In the genomic region with DNA sequence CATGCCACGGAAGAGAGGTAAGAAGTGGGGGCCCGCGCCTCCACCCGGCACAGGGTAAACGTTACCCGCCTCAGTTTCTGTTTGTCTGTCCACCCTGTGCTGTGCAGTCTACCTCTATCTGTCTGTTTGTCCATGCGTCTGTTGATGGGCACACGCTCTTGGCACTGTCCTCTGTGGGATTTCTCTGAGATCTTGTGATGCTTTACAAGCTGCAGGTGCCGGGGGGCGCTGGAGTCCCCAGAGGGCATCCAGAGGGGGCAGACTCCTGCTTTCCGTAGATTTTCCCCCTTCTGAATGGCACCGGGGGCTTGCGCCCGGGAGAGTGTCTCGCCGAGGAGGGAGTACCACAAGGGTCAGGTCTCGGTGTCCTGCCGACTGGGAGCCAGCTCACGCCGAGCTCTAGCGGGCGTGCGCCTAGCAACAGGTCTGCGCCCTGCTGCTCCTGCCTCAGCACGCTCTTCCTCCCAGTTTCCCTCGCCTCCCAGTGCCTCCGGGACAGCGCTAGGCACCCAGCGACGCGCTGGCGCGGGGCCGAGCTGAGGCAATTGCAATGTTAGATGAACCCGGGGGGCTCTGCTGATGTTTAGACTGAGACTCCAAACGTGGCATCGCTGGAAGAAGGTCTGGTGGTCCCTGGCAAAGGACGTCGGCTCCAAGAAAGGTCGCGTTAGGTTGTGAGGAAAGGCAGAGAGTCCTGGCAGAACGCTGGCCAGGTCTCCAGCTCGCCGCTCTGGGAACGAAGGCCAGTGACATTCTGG, we compare ENCODE assay signal across 8 cellular contexts. TPM values are rescaled to one million over a fixed set of nuclear protein-coding genes. Genes with fewer than 3 reads are reported as not detected.
DNase-seq lines count a peak whose midpoint lies in the region; ATAC-seq and TF ChIP-seq lines count a peak whose summit lies in the region.

No MANE protein-coding gene starts in this region.

- DNase-seq in stimulated activated naive CD8-positive, alpha-beta T cell treated with anti-CD3 and anti-CD28 coated beads, Interleukin-15, Interleukin-2, amounts not matched to agents 100 U/mL and 50 U/mL, for 24 hours: no peak
- DNase-seq in foreskin keratinocyte (peak in 1 of 2 donors; percentile 72), ovary (peak in 4 of 5 donors; percentile 25 to 66 (median 45)), DMS79 (lab: John Stamatoyannopoulos, UW) (no peak)

- H3K9me3 Mint-ChIP-seq in stimulated activated naive CD8-positive, alpha-beta T cell treated with anti-CD3 and anti-CD28 coated beads, Interleukin-15, Interleukin-2, amounts not matched to agents 100 ng/mL and 50 ng/mL, for 24 hours: no peaks in the 10 kb centered on the region

- ATAC-seq in stimulated activated naive CD8-positive, alpha-beta T cell treated with anti-CD3 and anti-CD28 coated beads, Interleukin-15, Interleukin-2, amounts not matched to agents 100 U/mL and 50 U/mL, for 24 hours: no peak
- ATAC-seq in SK-N-SH treated with all-trans-retinoic acid at 6 μM for 48 hours (peak; percentile 56), foreskin keratinocyte (peak; percentile 58), HG03039 (IDR thresholded peaks at IDR 0.05; ENCODE audit: unreplicated experiment) (no peak), HG02852 (IDR thresholded peaks at IDR 0.05; ENCODE audit: unreplicated experiment) (no peak)

- H3K4me1 Mint-ChIP-seq in stimulated activated naive CD8-positive, alpha-beta T cell treated with anti-CD3 and anti-CD28 coated beads, Interleukin-15, Interleukin-2, amounts not matched to agents 100 ng/mL and 50 ng/mL, for 24 hours (ENCODE audit: low read depth): peaks cover 9% of the 10 kb centered on the region

- H3K36me3 ChIP-seq in ovary: no peaks in the 10 kb centered on the region

- peak overlapping the region; percentile 77 for H3K4me3 Mint-ChIP-seq in stimulated activated naive CD8-positive, alpha-beta T cell treated with anti-CD3 and anti-CD28 coated beads, Interleukin-15, Interleukin-2, amounts not matched to agents 100 ng/mL and 50 ng/mL, for 24 hours

- intact Hi-C loops in ovary (cut with DNase I): loop anchor here (2.0 to 10.0 kb wide), 9 partner anchors 185 to 485 kb away; no protein-coding TSS in a partner anchor

- peaks cover 7% of the 10 kb centered on the region for H3K27me3 ChIP-seq in foreskin keratinocyte
- no peaks in the 10 kb centered on the region for H3K27me3 ChIP-seq in ovary

- peak; percentile 2 for TF ChIP-seq CTCF in foreskin keratinocyte (conservative IDR thresholded peaks at IDR 0.05)
- no peak for TF ChIP-seq CTCF in ovary (IDR thresholded peaks at IDR 0.05)

- WGBS in ovary, 3 donors: 0 to 3% (median 1%) methylated on average over 45 of the region's 45 CpGs

- no peaks in the 10 kb centered on the region for H3K36me3 Mint-ChIP-seq in stimulated activated naive CD8-positive, alpha-beta T cell treated with anti-CD3 and anti-CD28 coated beads, Interleukin-15, Interleukin-2, amounts not matched to agents 100 ng/mL and 50 ng/mL, for 24 hours (ENCODE audit: low read depth)

- no peak overlapping the region for H3K27ac Mint-ChIP-seq in stimulated activated naive CD8-positive, alpha-beta T cell treated with anti-CD3 and anti-CD28 coated beads, Interleukin-15, Interleukin-2, amounts not matched to agents 100 ng/mL and 50 ng/mL, for 24 hours

- TF ChIP-seq POLR2A in ovary (IDR thresholded peaks at IDR 0.05): no peak

- no peak for TF ChIP-seq EP300 in ovary (IDR thresholded peaks at IDR 0.05)

- H3K9me3 ChIP-seq in ovary: no peaks in the 10 kb centered on the region

- peaks cover 47% of the 10 kb centered on the region for H3K27me3 Mint-ChIP-seq in stimulated activated naive CD8-positive, alpha-beta T cell treated with anti-CD3 and anti-CD28 coated beads, Interleukin-15, Interleukin-2, amounts not matched to agents 100 ng/mL and 50 ng/mL, for 24 hours

- H3K4me3 ChIP-seq in ovary: peak overlapping the region; percentile 41

- peaks cover 20% of the 10 kb centered on the region for H3K4me1 ChIP-seq in foreskin keratinocyte
- peaks cover 15% of the 10 kb centered on the region for H3K4me1 ChIP-seq in ovary (ENCODE audit: insufficient read depth)

- H3K27ac ChIP-seq in foreskin keratinocyte (no peak overlapping the region), ovary (no peak overlapping the region)

TF ChIP-seq in SK-N-SH treated with all-trans-retinoic acid at 6 μM for 48 hours, 23 proteins besides CTCF, POLR2A, EP300 and RAD21:
- no peak for TF ChIP-seq ESRRG (CRISPR knock-in tag; IDR thresholded peaks at IDR 0.05)
- no peak for TF ChIP-seq TOX (CRISPR knock-in tag; IDR thresholded peaks at IDR 0.05; ENCODE audit: borderline replicate concordance)
- no peak for TF ChIP-seq ZFP3 (CRISPR knock-in tag; IDR thresholded peaks at IDR 0.05)
- no peak for TF ChIP-seq CSDC2 (CRISPR knock-in tag; IDR thresholded peaks at IDR 0.05)
- TF ChIP-seq ZFP30 (CRISPR knock-in tag; IDR thresholded peaks at IDR 0.05): no peak
- TF ChIP-seq, protein P1, sequence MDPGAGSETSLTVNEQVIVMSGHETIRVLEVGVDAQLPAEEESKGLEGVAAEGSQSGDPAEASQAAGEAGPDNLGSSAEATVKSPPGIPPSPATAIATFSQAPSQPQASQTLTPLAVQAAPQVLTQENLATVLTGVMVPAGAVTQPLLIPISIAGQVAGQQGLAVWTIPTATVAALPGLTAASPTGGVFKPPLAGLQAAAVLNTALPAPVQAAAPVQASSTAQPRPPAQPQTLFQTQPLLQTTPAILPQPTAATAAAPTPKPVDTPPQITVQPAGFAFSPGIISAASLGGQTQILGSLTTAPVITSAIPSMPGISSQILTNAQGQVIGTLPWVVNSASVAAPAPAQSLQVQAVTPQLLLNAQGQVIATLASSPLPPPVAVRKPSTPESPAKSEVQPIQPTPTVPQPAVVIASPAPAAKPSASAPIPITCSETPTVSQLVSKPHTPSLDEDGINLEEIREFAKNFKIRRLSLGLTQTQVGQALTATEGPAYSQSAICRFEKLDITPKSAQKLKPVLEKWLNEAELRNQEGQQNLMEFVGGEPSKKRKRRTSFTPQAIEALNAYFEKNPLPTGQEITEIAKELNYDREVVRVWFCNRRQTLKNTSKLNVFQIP (CRISPR knock-in tag; IDR thresholded peaks at IDR 0.05; ENCODE audit: borderline replicate concordance, low read depth): no peak
- no peak for TF ChIP-seq OSR1 (CRISPR knock-in tag; IDR thresholded peaks at IDR 0.05)
- TF ChIP-seq, protein P2, sequence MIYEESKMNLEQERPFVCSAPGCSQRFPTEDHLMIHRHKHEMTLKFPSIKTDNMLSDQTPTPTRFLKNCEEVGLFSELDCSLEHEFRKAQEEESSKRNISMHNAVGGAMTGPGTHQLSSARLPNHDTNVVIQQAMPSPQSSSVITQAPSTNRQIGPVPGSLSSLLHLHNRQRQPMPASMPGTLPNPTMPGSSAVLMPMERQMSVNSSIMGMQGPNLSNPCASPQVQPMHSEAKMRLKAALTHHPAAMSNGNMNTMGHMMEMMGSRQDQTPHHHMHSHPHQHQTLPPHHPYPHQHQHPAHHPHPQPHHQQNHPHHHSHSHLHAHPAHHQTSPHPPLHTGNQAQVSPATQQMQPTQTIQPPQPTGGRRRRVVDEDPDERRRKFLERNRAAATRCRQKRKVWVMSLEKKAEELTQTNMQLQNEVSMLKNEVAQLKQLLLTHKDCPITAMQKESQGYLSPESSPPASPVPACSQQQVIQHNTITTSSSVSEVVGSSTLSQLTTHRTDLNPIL (CRISPR knock-in tag; IDR thresholded peaks at IDR 0.05; ENCODE audit: low read depth): no peak
- no peak for TF ChIP-seq PPARA (CRISPR knock-in tag; IDR thresholded peaks at IDR 0.05; ENCODE audit: borderline replicate concordance)
- TF ChIP-seq ISL1 (CRISPR knock-in tag; IDR thresholded peaks at IDR 0.05): no peak
- TF ChIP-seq ZNF565 (CRISPR knock-in tag; conservative IDR thresholded peaks at IDR 0.05; ENCODE audit: low read depth): no peak
- TF ChIP-seq ZNF70 (CRISPR knock-in tag; IDR thresholded peaks at IDR 0.05): no peak

RNA-seq across cellular contexts. Expression of gene CEMIP, which starts 0.7 kb away (rescaled TPM):
- total RNA-seq in foreskin keratinocyte: 0.71 and 1.2 TPM in 2 replicates
- 0.22 and 0.49 TPM in 2 replicates for polyA plus RNA-seq in foreskin keratinocyte
- 10 to 100 TPM in 2 of 7 donors, 1 to 10 TPM in 5; 2.3 to 12.3 (median 5.4) TPM for total RNA-seq in ovary
- 1 to 10 TPM; 2.2 to 4.1 TPM for polyA plus RNA-seq in ovary

Comparison
In these comparisons a context has a peak if more than half of its experiments do, and no peak if none do; other contexts are left out.
1. ATAC-seq: peak in SK-N-SH treated with all-trans-retinoic acid at 6 μM for 48 hours (single experiment) and foreskin keratinocyte (single experiment); none in stimulated activated naive CD8-positive, alpha-beta T cell treated with anti-CD3 and anti-CD28 coated beads, Interleukin-15, Interleukin-2, amounts not matched to agents 100 U/mL and 50 U/mL, for 24 hours (single experiment), HG03039 (single experiment) and HG02852 (single experiment).
2. DNase-seq: peak in ovary (4 of 5); none in stimulated activated naive CD8-positive, alpha-beta T cell treated with anti-CD3 and anti-CD28 coated beads, Interleukin-15, Interleukin-2, amounts not matched to agents 100 U/mL and 50 U/mL, for 24 hours (single experiment) and DMS79 (single experiment).